Comparison of ENCODE assay signal across 1 cellular context in genomic region chr17:78421534-78422266, GRCh38.
TF ChIP-seq lines count a peak whose summit lies in the region.

No MANE protein-coding gene starts in this region.

TF ChIP-seq in HepG2, 621 proteins besides CTCF, POLR2A, EP300 and RAD21 (continued from another document and continues in another):
- TF ChIP-seq, protein P1, sequence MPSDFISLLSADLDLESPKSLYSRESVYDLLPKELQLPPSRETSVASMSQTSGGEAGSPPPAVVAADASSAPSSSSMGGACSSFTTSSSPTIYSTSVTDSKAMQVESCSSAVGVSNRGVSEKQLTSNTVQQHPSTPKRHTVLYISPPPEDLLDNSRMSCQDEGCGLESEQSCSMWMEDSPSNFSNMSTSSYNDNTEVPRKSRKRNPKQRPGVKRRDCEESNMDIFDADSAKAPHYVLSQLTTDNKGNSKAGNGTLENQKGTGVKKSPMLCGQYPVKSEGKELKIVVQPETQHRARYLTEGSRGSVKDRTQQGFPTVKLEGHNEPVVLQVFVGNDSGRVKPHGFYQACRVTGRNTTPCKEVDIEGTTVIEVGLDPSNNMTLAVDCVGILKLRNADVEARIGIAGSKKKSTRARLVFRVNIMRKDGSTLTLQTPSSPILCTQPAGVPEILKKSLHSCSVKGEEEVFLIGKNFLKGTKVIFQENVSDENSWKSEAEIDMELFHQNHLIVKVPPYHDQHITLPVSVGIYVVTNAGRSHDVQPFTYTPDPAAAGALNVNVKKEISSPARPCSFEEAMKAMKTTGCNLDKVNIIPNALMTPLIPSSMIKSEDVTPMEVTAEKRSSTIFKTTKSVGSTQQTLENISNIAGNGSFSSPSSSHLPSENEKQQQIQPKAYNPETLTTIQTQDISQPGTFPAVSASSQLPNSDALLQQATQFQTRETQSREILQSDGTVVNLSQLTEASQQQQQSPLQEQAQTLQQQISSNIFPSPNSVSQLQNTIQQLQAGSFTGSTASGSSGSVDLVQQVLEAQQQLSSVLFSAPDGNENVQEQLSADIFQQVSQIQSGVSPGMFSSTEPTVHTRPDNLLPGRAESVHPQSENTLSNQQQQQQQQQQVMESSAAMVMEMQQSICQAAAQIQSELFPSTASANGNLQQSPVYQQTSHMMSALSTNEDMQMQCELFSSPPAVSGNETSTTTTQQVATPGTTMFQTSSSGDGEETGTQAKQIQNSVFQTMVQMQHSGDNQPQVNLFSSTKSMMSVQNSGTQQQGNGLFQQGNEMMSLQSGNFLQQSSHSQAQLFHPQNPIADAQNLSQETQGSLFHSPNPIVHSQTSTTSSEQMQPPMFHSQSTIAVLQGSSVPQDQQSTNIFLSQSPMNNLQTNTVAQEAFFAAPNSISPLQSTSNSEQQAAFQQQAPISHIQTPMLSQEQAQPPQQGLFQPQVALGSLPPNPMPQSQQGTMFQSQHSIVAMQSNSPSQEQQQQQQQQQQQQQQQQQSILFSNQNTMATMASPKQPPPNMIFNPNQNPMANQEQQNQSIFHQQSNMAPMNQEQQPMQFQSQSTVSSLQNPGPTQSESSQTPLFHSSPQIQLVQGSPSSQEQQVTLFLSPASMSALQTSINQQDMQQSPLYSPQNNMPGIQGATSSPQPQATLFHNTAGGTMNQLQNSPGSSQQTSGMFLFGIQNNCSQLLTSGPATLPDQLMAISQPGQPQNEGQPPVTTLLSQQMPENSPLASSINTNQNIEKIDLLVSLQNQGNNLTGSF (CRISPR knock-in tag; IDR thresholded peaks at IDR 0.05): no peak
- TF ChIP-seq SOX6 (IDR thresholded peaks at IDR 0.05) (no peak), SOX6 (CRISPR knock-in tag; IDR thresholded peaks at IDR 0.05) (peak; percentile 99), ZNF350 (CRISPR knock-in tag; IDR thresholded peaks at IDR 0.05; ENCODE audit: borderline replicate concordance, low read depth) (peak; percentile 99), CREBL2 (CRISPR knock-in tag; IDR thresholded peaks at IDR 0.05; ENCODE audit: borderline replicate concordance) (no peak; the same call in 1 of the 2 replicates), NAIF1 (CRISPR knock-in tag; IDR thresholded peaks at IDR 0.05; ENCODE audit: borderline replicate concordance) (peak; percentile 90), ZNF367 (CRISPR knock-in tag; IDR thresholded peaks at IDR 0.05; ENCODE audit: borderline replicate concordance) (no peak), ZFP37 (CRISPR knock-in tag; IDR thresholded peaks at IDR 0.05; ENCODE audit: borderline replicate concordance) (0 out of 2 replicates have a peak, but pooled peaks have one; percentile 20), ZBTB8A (CRISPR knock-in tag; IDR thresholded peaks at IDR 0.05; ENCODE audit: borderline replicate concordance, low read depth) (peak; percentile 83), ASH2L (IDR thresholded peaks at IDR 0.05; ENCODE audit: insufficient read length, low read depth, low read length) (peak; percentile 79), ELK4 (CRISPR knock-in tag; IDR thresholded peaks at IDR 0.05; ENCODE audit: borderline replicate concordance) (no peak), CENPT (CRISPR knock-in tag; IDR thresholded peaks at IDR 0.05; ENCODE audit: low read depth) (no peak), NR2F1 (CRISPR knock-in tag; IDR thresholded peaks at IDR 0.05) (peak; percentile 81 to 82; a peak in 3 of 4 replicates), GFI1 (CRISPR knock-in tag; IDR thresholded peaks at IDR 0.05; ENCODE audit: borderline replicate concordance) (peak; percentile 98), FOXM1 (CRISPR knock-in tag; IDR thresholded peaks at IDR 0.05) (no peak), CERS6 (CRISPR knock-in tag; IDR thresholded peaks at IDR 0.05) (no peak), MIER2 (CRISPR knock-in tag; IDR thresholded peaks at IDR 0.05) (peak; percentile 86), SKI (IDR thresholded peaks at IDR 0.05; ENCODE audit: partially characterized antibody) (peak; percentile 97), ZFP36 (IDR thresholded peaks at IDR 0.05; ENCODE audit: borderline replicate concordance, low read depth, low read length, partially characterized antibody) (peak; percentile 58), ZNF839 (CRISPR knock-in tag; IDR thresholded peaks at IDR 0.05; ENCODE audit: borderline replicate concordance) (no peak; the same call in 1 of the 2 replicates), MTF2 (CRISPR knock-in tag; IDR thresholded peaks at IDR 0.05; ENCODE audit: borderline replicate concordance) (no peak), HNRNPUL1 (IDR thresholded peaks at IDR 0.05; ENCODE audit: low read depth, low read length) (no peak), GATAD2A (CRISPR knock-in tag; IDR thresholded peaks at IDR 0.05) (peak; percentile 98), ZNF383 (CRISPR knock-in tag; IDR thresholded peaks at IDR 0.05; ENCODE audit: borderline replicate concordance) (peak; percentile 97), KLF16 (CRISPR knock-in tag; IDR thresholded peaks at IDR 0.05) (peak in 1 of 2 experiments; percentile 97; a peak in 2 of 4 replicates), ZNF674 (CRISPR knock-in tag; IDR thresholded peaks at IDR 0.05; ENCODE audit: low read depth) (no peak), NFE2L2 (IDR thresholded peaks at IDR 0.05; ENCODE audit: low read length) (no peak), SP2 (CRISPR knock-in tag; IDR thresholded peaks at IDR 0.05) (no peak), ZNF75D (CRISPR knock-in tag; IDR thresholded peaks at IDR 0.05; ENCODE audit: borderline replicate concordance) (no peak), UBTF (CRISPR knock-in tag; IDR thresholded peaks at IDR 0.05) (peak; percentile 89), ZBTB7B (CRISPR knock-in tag; IDR thresholded peaks at IDR 0.05) (peak; percentile 95; the same call in 1 of the 2 replicates)
- TF ChIP-seq, protein P2, sequence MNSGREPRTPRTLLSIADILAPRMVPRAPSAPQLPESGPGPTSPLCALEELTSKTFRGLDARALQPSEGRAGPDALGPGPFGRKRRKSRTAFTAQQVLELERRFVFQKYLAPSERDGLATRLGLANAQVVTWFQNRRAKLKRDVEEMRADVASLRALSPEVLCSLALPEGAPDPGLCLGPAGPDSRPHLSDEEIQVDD (CRISPR knock-in tag; IDR thresholded peaks at IDR 0.05; ENCODE audit: borderline replicate concordance): no peak; the same call in 1 of the 2 replicates
- TF ChIP-seq, protein P3, sequence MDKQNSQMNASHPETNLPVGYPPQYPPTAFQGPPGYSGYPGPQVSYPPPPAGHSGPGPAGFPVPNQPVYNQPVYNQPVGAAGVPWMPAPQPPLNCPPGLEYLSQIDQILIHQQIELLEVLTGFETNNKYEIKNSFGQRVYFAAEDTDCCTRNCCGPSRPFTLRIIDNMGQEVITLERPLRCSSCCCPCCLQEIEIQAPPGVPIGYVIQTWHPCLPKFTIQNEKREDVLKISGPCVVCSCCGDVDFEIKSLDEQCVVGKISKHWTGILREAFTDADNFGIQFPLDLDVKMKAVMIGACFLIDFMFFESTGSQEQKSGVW (CRISPR knock-in tag; IDR thresholded peaks at IDR 0.05; ENCODE audit: borderline replicate concordance): no peak
- TF ChIP-seq, protein P4, sequence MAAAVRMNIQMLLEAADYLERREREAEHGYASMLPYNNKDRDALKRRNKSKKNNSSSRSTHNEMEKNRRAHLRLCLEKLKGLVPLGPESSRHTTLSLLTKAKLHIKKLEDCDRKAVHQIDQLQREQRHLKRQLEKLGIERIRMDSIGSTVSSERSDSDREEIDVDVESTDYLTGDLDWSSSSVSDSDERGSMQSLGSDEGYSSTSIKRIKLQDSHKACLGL (CRISPR knock-in tag; IDR thresholded peaks at IDR 0.05): peak; percentile 65; the same call in 1 of the 2 replicates
- TF ChIP-seq, protein P5, sequence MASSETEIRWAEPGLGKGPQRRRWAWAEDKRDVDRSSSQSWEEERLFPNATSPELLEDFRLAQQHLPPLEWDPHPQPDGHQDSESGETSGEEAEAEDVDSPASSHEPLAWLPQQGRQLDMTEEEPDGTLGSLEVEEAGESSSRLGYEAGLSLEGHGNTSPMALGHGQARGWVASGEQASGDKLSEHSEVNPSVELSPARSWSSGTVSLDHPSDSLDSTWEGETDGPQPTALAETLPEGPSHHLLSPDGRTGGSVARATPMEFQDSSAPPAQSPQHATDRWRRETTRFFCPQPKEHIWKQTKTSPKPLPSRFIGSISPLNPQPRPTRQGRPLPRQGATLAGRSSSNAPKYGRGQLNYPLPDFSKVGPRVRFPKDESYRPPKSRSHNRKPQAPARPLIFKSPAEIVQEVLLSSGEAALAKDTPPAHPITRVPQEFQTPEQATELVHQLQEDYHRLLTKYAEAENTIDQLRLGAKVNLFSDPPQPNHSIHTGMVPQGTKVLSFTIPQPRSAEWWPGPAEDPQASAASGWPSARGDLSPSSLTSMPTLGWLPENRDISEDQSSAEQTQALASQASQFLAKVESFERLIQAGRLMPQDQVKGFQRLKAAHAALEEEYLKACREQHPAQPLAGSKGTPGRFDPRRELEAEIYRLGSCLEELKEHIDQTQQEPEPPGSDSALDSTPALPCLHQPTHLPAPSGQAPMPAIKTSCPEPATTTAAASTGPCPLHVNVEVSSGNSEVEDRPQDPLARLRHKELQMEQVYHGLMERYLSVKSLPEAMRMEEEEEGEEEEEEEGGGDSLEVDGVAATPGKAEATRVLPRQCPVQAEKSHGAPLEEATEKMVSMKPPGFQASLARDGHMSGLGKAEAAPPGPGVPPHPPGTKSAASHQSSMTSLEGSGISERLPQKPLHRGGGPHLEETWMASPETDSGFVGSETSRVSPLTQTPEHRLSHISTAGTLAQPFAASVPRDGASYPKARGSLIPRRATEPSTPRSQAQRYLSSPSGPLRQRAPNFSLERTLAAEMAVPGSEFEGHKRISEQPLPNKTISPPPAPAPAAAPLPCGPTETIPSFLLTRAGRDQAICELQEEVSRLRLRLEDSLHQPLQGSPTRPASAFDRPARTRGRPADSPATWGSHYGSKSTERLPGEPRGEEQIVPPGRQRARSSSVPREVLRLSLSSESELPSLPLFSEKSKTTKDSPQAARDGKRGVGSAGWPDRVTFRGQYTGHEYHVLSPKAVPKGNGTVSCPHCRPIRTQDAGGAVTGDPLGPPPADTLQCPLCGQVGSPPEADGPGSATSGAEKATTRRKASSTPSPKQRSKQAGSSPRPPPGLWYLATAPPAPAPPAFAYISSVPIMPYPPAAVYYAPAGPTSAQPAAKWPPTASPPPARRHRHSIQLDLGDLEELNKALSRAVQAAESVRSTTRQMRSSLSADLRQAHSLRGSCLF (CRISPR knock-in tag; IDR thresholded peaks at IDR 0.05; ENCODE audit: borderline replicate concordance): no peak
- TF ChIP-seq, protein P6, sequence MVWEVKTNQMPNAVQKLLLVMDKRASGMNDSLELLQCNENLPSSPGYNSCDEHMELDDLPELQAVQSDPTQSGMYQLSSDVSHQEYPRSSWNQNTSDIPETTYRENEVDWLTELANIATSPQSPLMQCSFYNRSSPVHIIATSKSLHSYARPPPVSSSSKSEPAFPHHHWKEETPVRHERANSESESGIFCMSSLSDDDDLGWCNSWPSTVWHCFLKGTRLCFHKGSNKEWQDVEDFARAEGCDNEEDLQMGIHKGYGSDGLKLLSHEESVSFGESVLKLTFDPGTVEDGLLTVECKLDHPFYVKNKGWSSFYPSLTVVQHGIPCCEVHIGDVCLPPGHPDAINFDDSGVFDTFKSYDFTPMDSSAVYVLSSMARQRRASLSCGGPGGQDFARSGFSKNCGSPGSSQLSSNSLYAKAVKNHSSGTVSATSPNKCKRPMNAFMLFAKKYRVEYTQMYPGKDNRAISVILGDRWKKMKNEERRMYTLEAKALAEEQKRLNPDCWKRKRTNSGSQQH (CRISPR knock-in tag; IDR thresholded peaks at IDR 0.05; ENCODE audit: low read depth): no peak
- TF ChIP-seq, protein P7, sequence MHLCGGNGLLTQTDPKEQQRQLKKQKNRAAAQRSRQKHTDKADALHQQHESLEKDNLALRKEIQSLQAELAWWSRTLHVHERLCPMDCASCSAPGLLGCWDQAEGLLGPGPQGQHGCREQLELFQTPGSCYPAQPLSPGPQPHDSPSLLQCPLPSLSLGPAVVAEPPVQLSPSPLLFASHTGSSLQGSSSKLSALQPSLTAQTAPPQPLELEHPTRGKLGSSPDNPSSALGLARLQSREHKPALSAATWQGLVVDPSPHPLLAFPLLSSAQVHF (CRISPR knock-in tag; IDR thresholded peaks at IDR 0.05): no peak
- TF ChIP-seq, protein P8, sequence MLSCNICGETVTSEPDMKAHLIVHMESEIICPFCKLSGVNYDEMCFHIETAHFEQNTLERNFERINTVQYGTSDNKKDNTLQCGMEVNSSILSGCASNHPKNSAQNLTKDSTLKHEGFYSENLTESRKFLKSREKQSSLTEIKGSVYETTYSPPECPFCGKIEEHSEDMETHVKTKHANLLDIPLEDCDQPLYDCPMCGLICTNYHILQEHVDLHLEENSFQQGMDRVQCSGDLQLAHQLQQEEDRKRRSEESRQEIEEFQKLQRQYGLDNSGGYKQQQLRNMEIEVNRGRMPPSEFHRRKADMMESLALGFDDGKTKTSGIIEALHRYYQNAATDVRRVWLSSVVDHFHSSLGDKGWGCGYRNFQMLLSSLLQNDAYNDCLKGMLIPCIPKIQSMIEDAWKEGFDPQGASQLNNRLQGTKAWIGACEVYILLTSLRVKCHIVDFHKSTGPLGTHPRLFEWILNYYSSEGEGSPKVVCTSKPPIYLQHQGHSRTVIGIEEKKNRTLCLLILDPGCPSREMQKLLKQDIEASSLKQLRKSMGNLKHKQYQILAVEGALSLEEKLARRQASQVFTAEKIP (CRISPR knock-in tag; IDR thresholded peaks at IDR 0.05; ENCODE audit: borderline replicate concordance): no peak
